1 cellular context compared by ENCODE assay signal in the genomic region with DNA sequence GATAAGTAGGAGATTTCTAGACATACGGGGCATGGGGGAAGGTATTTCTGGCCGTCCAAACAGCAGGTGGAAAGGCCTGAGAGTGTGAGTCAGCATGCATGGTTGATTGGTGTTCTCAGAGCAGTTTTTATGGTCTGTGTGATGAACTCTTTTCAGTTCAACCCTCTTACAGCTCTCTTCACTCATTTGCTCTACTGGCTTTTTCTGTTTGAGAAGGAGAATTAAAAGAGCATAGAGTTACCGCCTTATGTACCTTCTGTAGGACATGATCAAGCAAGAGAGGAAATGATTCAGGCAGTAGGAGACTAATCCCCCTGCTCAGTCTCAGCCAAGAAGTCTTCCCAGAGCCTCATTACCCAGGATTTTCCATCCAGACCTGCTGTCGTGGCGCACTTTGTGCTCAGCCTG.
TF ChIP-seq lines count a peak whose summit lies in the region.

No MANE protein-coding gene starts in this region.

TF ChIP-seq in IMR-90, 13 proteins besides CTCF, POLR2A, EP300 and RAD21 (continued from another document):
- no peak for TF ChIP-seq MAZ (IDR thresholded peaks at IDR 0.05; ENCODE audit: borderline replicate concordance, low read depth, low read length)
- TF ChIP-seq MAFK (IDR thresholded peaks at IDR 0.05; ENCODE audit: low read depth, low read length) = no peak
- TF ChIP-seq MXI1 (IDR thresholded peaks at IDR 0.05; ENCODE audit: borderline replicate concordance, low read depth, low read length) = no peak
- TF ChIP-seq BHLHE40 (IDR thresholded peaks at IDR 0.05; ENCODE audit: low read depth, low read length) = no peak
- TF ChIP-seq FOS (IDR thresholded peaks at IDR 0.05; ENCODE audit: low read depth, low read length) = no peak
- no peak for TF ChIP-seq RFX5 (IDR thresholded peaks at IDR 0.05; ENCODE audit: low read depth, low read length)
- no peak for TF ChIP-seq SMC3 (IDR thresholded peaks at IDR 0.05; ENCODE audit: low read depth, low read length)
